In genomic region chr11:43282607-43283440, GRCh38 we compare ENCODE assay signal across 8 cellular contexts. TPM values are rescaled to one million over a fixed set of nuclear protein-coding genes. Genes with fewer than 3 reads are reported as not detected.
DNase-seq lines count a peak whose midpoint lies in the region; ATAC-seq and TF ChIP-seq lines count a peak whose summit lies in the region.

No MANE protein-coding gene starts in this region.

- intact Hi-C loops in CD4-positive, alpha-beta T cell (cut with DNase I, micrococcal nuclease) = loop anchor here (5.0 kb wide), 2 partner anchors 1821 to 1826 kb away; partner anchors contain the start of gene LRRC4C (in 1 of the 2)
- intact Hi-C loops in ascending aorta (cut with DNase I) = no loop called here

- peaks cover 5% of the 10 kb centered on the region for H3K27me3 ChIP-seq in CD4-positive, alpha-beta T cell (ENCODE audit: control insufficient read depth, insufficient read depth, low read length)
- H3K27me3 ChIP-seq in RWPE2 (ENCODE audit: insufficient read depth, poor library complexity, severe bottlenecking) (no peaks in the 10 kb centered on the region), ascending aorta (no peaks in the 10 kb centered on the region)

- H3K9me3 Mint-ChIP-seq in CD4-positive, alpha-beta T cell = no peaks in the 10 kb centered on the region

- no peaks in the 10 kb centered on the region for H3K4me1 Mint-ChIP-seq in CD4-positive, alpha-beta T cell (ENCODE audit: low read depth)

- no peak overlapping the region for H3K27ac Mint-ChIP-seq in CD4-positive, alpha-beta T cell

- H3K9me3 ChIP-seq in CD4-positive, alpha-beta T cell (ENCODE audit: control insufficient read depth, low read length) = no peaks in the 10 kb centered on the region
- H3K9me3 ChIP-seq in RWPE2 (ENCODE audit: severe bottlenecking) (no peaks in the 10 kb centered on the region), ascending aorta (no peaks in the 10 kb centered on the region)

- H3K36me3 ChIP-seq in RWPE2 (ENCODE audit: low read depth) = no peaks in the 10 kb centered on the region
- H3K36me3 ChIP-seq in ascending aorta = no peaks in the 10 kb centered on the region

- H3K4me3 Mint-ChIP-seq in CD4-positive, alpha-beta T cell = no peak overlapping the region

- TF ChIP-seq CTCF in CD4-positive, alpha-beta T cell (IDR thresholded peaks at IDR 0.05) = peak; percentile 78
- peak; percentile 91 for TF ChIP-seq CTCF in RWPE2 (IDR thresholded peaks at IDR 0.05; ENCODE audit: poor library complexity, severe bottlenecking)
- peak in 2 of 3 experiments; percentile 68 to 83 for TF ChIP-seq CTCF in ascending aorta (IDR thresholded peaks at IDR 0.05)

- H3K36me3 Mint-ChIP-seq in CD4-positive, alpha-beta T cell (ENCODE audit: low read depth) = no peaks in the 10 kb centered on the region

- DNase-seq in CD4-positive, alpha-beta T cell = peak in 8 of 10 experiments; percentile 5 to 40 (median 14)
- DNase-seq in RWPE2 (ENCODE audit: low spot score) (no peak), ascending aorta (ENCODE audit: low spot score in 2 of 2) (no peak), iPS-NIHi11 (ENCODE audit: low spot score) (peak; percentile 65)
- peak; percentile 55 for DNase-seq in stimulated activated CD4-positive, alpha-beta T cell treated with anti-CD3 and anti-CD28 coated beads, Interleukin-15, amount 100 ng/mL, for 24 hours

- H3K27me3 Mint-ChIP-seq in CD4-positive, alpha-beta T cell = peaks cover 48% of the 10 kb centered on the region

- H3K4me1 ChIP-seq in RWPE2 (ENCODE audit: insufficient read depth, poor library complexity, severe bottlenecking) (no peaks in the 10 kb centered on the region), ascending aorta (no peaks in the 10 kb centered on the region)

- POLR2A ChIA-PET in CD4-positive, alpha-beta T cell (lab: Charles Lee) = no interaction called here

- peak; percentile 37 for ATAC-seq in CD4-positive, alpha-beta T cell (ENCODE audit: poor library complexity)
- ATAC-seq in GM18909 (IDR thresholded peaks at IDR 0.05; ENCODE audit: poor library complexity, unreplicated experiment) = peak; percentile 69
- peak; percentile 78 for ATAC-seq in HG03439 (IDR thresholded peaks at IDR 0.05; ENCODE audit: unreplicated experiment)
- ATAC-seq in RWPE2 (ENCODE audit: low read depth) = peak; percentile 48; the same call in 2 of the 3 replicates
- no peak for ATAC-seq in HG03025 (IDR thresholded peaks at IDR 0.05; ENCODE audit: low FRiP score, unreplicated experiment)

- H3K4me3 ChIP-seq in RWPE2 (ENCODE audit: severe bottlenecking) (no peak overlapping the region), ascending aorta (no peak overlapping the region)

- H3K27ac ChIP-seq in CD4-positive, alpha-beta T cell (ENCODE audit: low read depth, low read length) = no peak overlapping the region
- H3K27ac ChIP-seq in RWPE2 (ENCODE audit: poor library complexity, severe bottlenecking) (no peak overlapping the region), ascending aorta (no peak overlapping the region)

- CTCF ChIA-PET in CD4-positive, alpha-beta T cell (lab: Charles Lee) = interaction anchor here (1.0 to 1.8 kb wide), 4 partner anchors 12 to 29 kb away, joined by 3 to 6 read pairs (median 4); partner anchors contain the start of gene API5

RNA-seq across cellular contexts. Expression of gene API5, which starts 29.0 kb away (rescaled TPM):
- 10 to 100 TPM; 67.8 to 70.3 TPM for total RNA-seq in CD4-positive, alpha-beta T cell
- total RNA-seq in ascending aorta = 21.0 TPM

Comparison
In these comparisons a context has a peak if more than half of its experiments do, and no peak if none do; other contexts are left out.
1. DNase-seq: peak in CD4-positive, alpha-beta T cell (8 of 10), iPS-NIHi11 (single experiment) and stimulated activated CD4-positive, alpha-beta T cell treated with anti-CD3 and anti-CD28 coated beads, Interleukin-15, amount 100 ng/mL, for 24 hours (single experiment); none in RWPE2 (single experiment) and ascending aorta (0 of 2).
2. Peak in every context shown above with its lines, with median percentiles within 50 percentile points of each other: CTCF ChIP-seq.